15 cellular contexts compared by ENCODE assay signal in genomic region chr1:197284325-197284724, GRCh38. TPM values are rescaled to one million over a fixed set of nuclear protein-coding genes. Genes with fewer than 3 reads are reported as not detected.
DNase-seq lines count a peak whose midpoint lies in the region; ATAC-seq, FAIRE-seq and TF ChIP-seq lines count a peak whose summit lies in the region.
"Had no signal": no experiment of that assay in that cellular context is flagged by ENCODE, and none has a peak within 500 bp of the region (broad histone marks: within the 10 kb centered on the region; RNA-seq: fewer than 3 reads in every experiment).

No MANE protein-coding gene starts in this region.

- H3K4me1 ChIP-seq in GM23338 (ENCODE audit: insufficient read depth), result no peaks in the 10 kb centered on the region

- no peaks in the 10 kb centered on the region for H3K79me2 ChIP-seq in GM23338 (replicated peaks; ENCODE audit: insufficient read depth)

- H3K4me3 ChIP-seq in GM23338, result no peak overlapping the region
- no peak overlapping the region for H3K4me3 ChIP-seq in bronchial epithelial cell (ENCODE audit: low read depth, low read length)
- H3K4me3 ChIP-seq: BLaER1 treated with 17β-estradiol and CSF1 and Interleukin-3, amounts not matched to agents 10 nM and 100 nM had no signal

- H3K9me3 Mint-ChIP-seq in GM23338, result no peaks in the 10 kb centered on the region
- H3K9me3 Mint-ChIP-seq: CD4-positive, CD25-positive, alpha-beta regulatory T cell had no signal

- TF ChIP-seq CTCF in GM23338 (conservative IDR thresholded peaks at IDR 0.05; ENCODE audit: low read depth in 2 of 2) (no peak), bronchial epithelial cell (IDR thresholded peaks at IDR 0.05; ENCODE audit: insufficient read depth, low read length, severe bottlenecking) (no peak)

- no peak for ATAC-seq in GM23338
- ATAC-seq: HCT116 had no signal

- intact Hi-C loops in posterior cingulate gyrus (cut with DNase I), result no loop called here

- no peaks in the 10 kb centered on the region for H4K20me1 ChIP-seq in GM23338 (replicated peaks; ENCODE audit: insufficient read depth)
- H4K20me1 ChIP-seq: BLaER1 treated with 17β-estradiol and CSF1 and Interleukin-3, amounts not matched to agents 10 nM and 100 nM had no signal

- H3K4me1 Mint-ChIP-seq in GM23338, result peaks cover 4% of the 10 kb centered on the region
- H3K4me1 Mint-ChIP-seq: CD4-positive, CD25-positive, alpha-beta regulatory T cell had no signal

- peak overlapping the region; percentile 15; the same call in 1 of the 2 replicates for H2AFZ ChIP-seq in GM23338

- no peaks in the 10 kb centered on the region for H3K36me3 Mint-ChIP-seq in GM23338 (ENCODE audit: low read depth)
- H3K36me3 Mint-ChIP-seq: CD4-positive, CD25-positive, alpha-beta regulatory T cell had no signal

- H3K4me3 Mint-ChIP-seq in GM23338, result no peak overlapping the region
- H3K4me3 Mint-ChIP-seq: CD4-positive, CD25-positive, alpha-beta regulatory T cell had no signal

- H3K27me3 ChIP-seq in GM23338 (ENCODE audit: insufficient read depth), result no peaks in the 10 kb centered on the region
- no peaks in the 10 kb centered on the region for H3K27me3 ChIP-seq in bronchial epithelial cell (ENCODE audit: control insufficient read depth, insufficient read depth, low read length)
- H3K27me3 ChIP-seq: BLaER1 treated with 17β-estradiol and CSF1 and Interleukin-3, amounts not matched to agents 10 nM and 100 nM had no signal

- H3K36me3 ChIP-seq in GM23338 (ENCODE audit: insufficient read depth) (no peaks in the 10 kb centered on the region), bronchial epithelial cell (ENCODE audit: control insufficient read depth, insufficient read depth, low read length) (no peaks in the 10 kb centered on the region)
- H3K36me3 ChIP-seq: BLaER1 treated with 17β-estradiol and CSF1 and Interleukin-3, amounts not matched to agents 10 nM and 100 nM had no signal

- FAIRE-seq in bronchial epithelial cell (lab: Jason Lieb, UNC), result no peak
- FAIRE-seq: H54 had no signal

- no peaks in the 10 kb centered on the region for H3F3A ChIP-seq in GM23338 (replicated peaks; ENCODE audit: low read depth)

- H3K27ac ChIP-seq in GM23338 (ENCODE audit: low read depth), result no peak overlapping the region
- H3K27ac ChIP-seq: BLaER1 treated with 17β-estradiol and CSF1 and Interleukin-3, amounts not matched to agents 10 nM and 100 nM; HL-60 had no signal

- H3K27ac Mint-ChIP-seq in GM23338, result no peak overlapping the region
- H3K27ac Mint-ChIP-seq: CD4-positive, CD25-positive, alpha-beta regulatory T cell had no signal

- H3K27me3 Mint-ChIP-seq in GM23338 (ENCODE audit: insufficient read depth, low read depth, poor library complexity), result no peaks in the 10 kb centered on the region

- H3K4me2 ChIP-seq in GM23338, result no peak overlapping the region

- H3K9me2 ChIP-seq in GM23338 (ENCODE audit: insufficient read depth), result no peaks in the 10 kb centered on the region

- no peak for DNase-seq in GM23338 (ENCODE audit: low spot score)
- DNase-seq in SK-N-DZ (ENCODE audit: low spot score), result peak; percentile 3
- DNase-seq in bronchial epithelial cell (ENCODE audit: low read depth), result peak; percentile 33
- DNase-seq in renal cortical epithelial cell (ENCODE audit: low read depth), result peak; percentile 85
- DNase-seq in NCI-H2227 treated with DMSO at 0.1 percent for 48 hours (lab: John Stamatoyannopoulos, UW), result no peak
- DNase-seq in RKO (ENCODE audit: low spot score), result no peak
- no peak for DNase-seq in posterior cingulate gyrus
- DNase-seq: 8988T; CD4-positive, CD25-positive, alpha-beta regulatory T cell; DMS 273 treated with DMSO at 0.1 percent for 48 hours had no signal

TF ChIP-seq in GM23338, 12 proteins besides CTCF, POLR2A, EP300 and RAD21:
- no peak for TF ChIP-seq ZNF331 (CRISPR knock-in tag; IDR thresholded peaks at IDR 0.05; ENCODE audit: low read depth)

RNA-seq across cellular contexts. Expression of gene CRB1, which starts 16.3 kb away (rescaled TPM):
- 0.56 TPM in 1 of 2 replicates, not detected in the other for total RNA-seq in GM23338 (2014; rRNA removed; shearing (Covaris generic))
- 0.16 and 0.27 TPM in 2 replicates for polyA plus RNA-seq in GM23338 (2016; fragmentation: Nextera tagmentation; extraction: Ambion mirVana)
- 5.7 and 6.8 TPM in 2 replicates for polyA plus RNA-seq in SK-N-DZ (2014; cell fraction: cytosol; rRNA removed)
- 4.4 and 5.7 TPM in 2 replicates for polyA plus RNA-seq in SK-N-DZ (2014; cell fraction: nucleus; rRNA removed)
- under 0.01 TPM in 2 replicates for total RNA-seq in bronchial epithelial cell
- 0.25 TPM in 1 of 2 replicates, not detected in the other for total RNA-seq in renal cortical epithelial cell
- total RNA-seq: CD4-positive, CD25-positive, alpha-beta regulatory T cell; Daoy had no signal
- polyA plus RNA-seq: CD4-positive, CD25-positive, alpha-beta regulatory T cell had no signal

Comparison
In these comparisons a context has a peak if more than half of its experiments do, and no peak if none do; other contexts are left out.
1. DNase-seq: peak in SK-N-DZ (single experiment), bronchial epithelial cell (single experiment) and renal cortical epithelial cell (single experiment); none in GM23338 (single experiment), NCI-H2227 treated with DMSO at 0.1 percent for 48 hours (single experiment), RKO (single experiment) and posterior cingulate gyrus (0 of 10).